Comparison of ENCODE assay signal across 8 cellular contexts in the genomic region with DNA sequence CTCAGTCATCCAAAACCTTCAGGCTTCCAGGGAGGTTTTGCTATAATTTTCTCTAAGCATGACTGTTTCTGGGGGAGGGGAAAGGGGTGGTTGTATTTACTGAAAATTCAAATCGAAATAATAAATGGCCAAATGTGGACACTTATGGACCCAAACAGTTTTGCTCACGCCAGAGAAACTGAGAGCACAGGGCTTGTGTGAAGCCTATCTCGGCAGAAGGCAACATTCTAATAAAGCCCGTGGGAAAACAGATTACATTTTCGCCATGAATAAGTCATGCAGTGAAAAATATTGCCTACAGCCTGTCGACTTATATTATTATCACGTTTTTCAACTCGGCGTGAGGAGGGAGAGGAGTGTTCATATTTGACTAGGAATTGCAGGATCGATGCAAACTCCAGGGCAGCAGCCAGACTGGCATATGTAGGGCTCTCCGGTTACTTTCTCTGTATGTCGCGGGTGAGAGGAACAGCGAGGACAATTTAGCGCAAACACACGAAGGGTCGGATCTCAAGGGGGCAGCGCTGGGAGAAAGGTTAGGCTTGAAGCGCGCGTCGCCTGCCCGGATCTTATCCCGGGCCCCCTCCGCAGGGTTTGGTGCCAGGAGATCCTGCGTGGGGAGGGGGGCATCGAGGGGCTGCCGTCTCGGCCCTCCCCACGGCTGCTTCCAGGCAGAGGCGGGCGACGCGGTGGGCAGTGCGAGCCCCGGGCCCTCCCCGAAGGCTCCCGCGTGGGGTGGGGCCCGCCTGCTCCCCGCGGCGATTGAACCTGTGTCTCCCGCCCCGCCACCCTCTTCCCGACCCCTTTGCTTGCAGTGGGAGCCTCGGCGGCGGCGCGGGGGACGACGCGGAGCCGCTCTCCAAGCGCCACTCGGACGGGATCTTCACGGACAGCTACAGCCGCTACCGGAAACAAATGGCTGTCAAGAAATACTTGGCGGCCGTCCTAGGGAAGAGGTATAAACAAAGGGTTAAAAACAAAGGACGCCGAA. TPM values are rescaled to one million over a fixed set of nuclear protein-coding genes. Genes with fewer than 3 reads are reported as not detected.
DNase-seq lines count a peak whose midpoint lies in the region; ATAC-seq and TF ChIP-seq lines count a peak whose summit lies in the region.

No MANE protein-coding gene starts in this region.

- no peak for DNase-seq in CD8-positive, alpha-beta T cell
- DNase-seq in M059J (ENCODE audit: low read depth) (peak; percentile 34), chondrocyte (ENCODE audit: low spot score) (no peak), neural crest cell (ENCODE audit: low read depth, low spot score) (no peak), HK-2 (ENCODE audit: unreplicated experiment) (no peak), NAMALWA (ENCODE audit: low spot score) (no peak), midbrain (lab: John Stamatoyannopoulos, UW) (no peak)
- no peak for DNase-seq in activated CD4-positive, CD25-positive, alpha-beta regulatory T cell (lab: John Stamatoyannopoulos, UW)

- POLR2A ChIA-PET in CD8-positive, alpha-beta T cell (lab: Charles Lee), result no interaction called here

- intact Hi-C loops in CD8-positive, alpha-beta T cell (cut with DNase I, micrococcal nuclease), result no loop called here

- H3K4me1 Mint-ChIP-seq in CD8-positive, alpha-beta T cell (ENCODE audit: low read depth), result peaks cover 22% of the 10 kb centered on the region
- H3K4me1 Mint-ChIP-seq in chondrocyte (ENCODE audit: low read depth) (peaks cover 29% of the 10 kb centered on the region), neural crest cell (peaks cover 23% of the 10 kb centered on the region)

- peaks cover 23% of the 10 kb centered on the region for H3K4me1 ChIP-seq in CD8-positive, alpha-beta T cell (ENCODE audit: insufficient read depth, low read length)

- H3K36me3 Mint-ChIP-seq in CD8-positive, alpha-beta T cell, result no peaks in the 10 kb centered on the region
- H3K36me3 Mint-ChIP-seq in chondrocyte (ENCODE audit: low read depth) (no peaks in the 10 kb centered on the region), neural crest cell (ENCODE audit: low read depth) (no peaks in the 10 kb centered on the region)

- H3K27me3 ChIP-seq in CD8-positive, alpha-beta T cell (ENCODE audit: insufficient read depth, low read length), result peaks cover 23% of the 10 kb centered on the region

- H3K9me3 Mint-ChIP-seq in CD8-positive, alpha-beta T cell, result no peaks in the 10 kb centered on the region
- H3K9me3 Mint-ChIP-seq in chondrocyte (ENCODE audit: low read depth) (no peaks in the 10 kb centered on the region), neural crest cell (no peaks in the 10 kb centered on the region)

- peak overlapping the region; percentile 63 for H3K4me3 Mint-ChIP-seq in CD8-positive, alpha-beta T cell
- peak overlapping the region; percentile 60 for H3K4me3 Mint-ChIP-seq in chondrocyte (ENCODE audit: unreplicated experiment)
- H3K4me3 Mint-ChIP-seq in neural crest cell, result peak overlapping the region; percentile 52

- CTCF ChIA-PET in CD8-positive, alpha-beta T cell (lab: Charles Lee), result no interaction called here

- H3K27me3 Mint-ChIP-seq in CD8-positive, alpha-beta T cell (ENCODE audit: low read depth), result peaks cover 67% of the 10 kb centered on the region
- peaks cover 68% of the 10 kb centered on the region for H3K27me3 Mint-ChIP-seq in chondrocyte (ENCODE audit: low read depth)
- peaks cover 97% of the 10 kb centered on the region for H3K27me3 Mint-ChIP-seq in neural crest cell (ENCODE audit: low read depth)

- TF ChIP-seq CTCF in CD8-positive, alpha-beta T cell (IDR thresholded peaks at IDR 0.05), result no peak
- TF ChIP-seq CTCF in chondrocyte (IDR thresholded peaks at IDR 0.05) (no peak), neural crest cell (conservative IDR thresholded peaks at IDR 0.05) (no peak)

- no peaks in the 10 kb centered on the region for H3K9me3 ChIP-seq in CD8-positive, alpha-beta T cell (ENCODE audit: low read length)

- no peaks in the 10 kb centered on the region for H3K36me3 ChIP-seq in CD8-positive, alpha-beta T cell (ENCODE audit: insufficient read depth, low read length)

- H3K4me3 ChIP-seq in CD8-positive, alpha-beta T cell (ENCODE audit: low read depth, low read length), result peak overlapping the region; percentile 48

- ATAC-seq in CD8-positive, alpha-beta T cell, result no peak

- H3K27ac ChIP-seq in CD8-positive, alpha-beta T cell (ENCODE audit: low read depth, low read length), result no peak overlapping the region

- no peak overlapping the region for H3K27ac Mint-ChIP-seq in CD8-positive, alpha-beta T cell
- H3K27ac Mint-ChIP-seq in chondrocyte (ENCODE audit: unreplicated experiment) (no peak overlapping the region), neural crest cell (ENCODE audit: unreplicated experiment) (no peak overlapping the region)

RNA-seq across cellular contexts. Expression of a gene that starts 4.3 kb away (rescaled TPM):
- total RNA-seq in CD8-positive, alpha-beta T cell, result not detected
- 0.98 and 2.2 TPM in 2 replicates for total RNA-seq in M059J (2014; rRNA removed; shearing (Covaris generic))
- total RNA-seq in chondrocyte, result not detected in 3 replicates
- total RNA-seq in neural crest cell, result 0.57 and 0.68 TPM in 2 replicates
